In the genomic region with DNA sequence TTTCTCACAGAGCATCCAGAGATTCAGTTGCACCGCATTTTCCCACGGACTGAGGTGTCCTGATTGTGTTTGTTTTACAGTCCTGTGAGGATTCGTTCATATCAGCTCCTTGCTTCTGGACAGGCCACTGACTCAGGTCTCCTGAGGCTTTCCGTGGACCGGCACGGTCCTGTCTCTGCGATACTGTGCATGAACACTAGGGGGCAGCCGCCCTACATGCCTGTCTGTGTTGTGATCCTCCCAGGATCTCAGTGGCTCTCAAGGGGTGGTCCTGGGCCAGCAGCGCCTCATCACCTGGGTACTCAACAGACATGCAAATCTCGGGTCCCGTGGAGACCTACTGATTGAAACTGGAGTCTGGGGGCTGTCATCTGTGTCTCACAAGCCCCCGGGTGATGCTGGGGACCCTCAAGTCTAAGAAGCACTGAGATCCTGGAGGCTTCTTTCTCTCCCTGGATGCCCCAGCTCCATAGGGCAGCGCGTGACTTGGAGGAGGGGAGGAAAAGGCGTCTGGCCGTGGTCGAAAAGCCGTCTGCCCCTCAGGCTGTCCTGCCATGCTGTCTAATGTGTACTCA, we compare ENCODE assay signal across 1 cellular context.
A peak's percentile ranks its signal among the peaks of the same experiment; 100 is the strongest.
TF ChIP-seq lines count a peak whose summit lies in the region.

No MANE protein-coding gene starts in this region.

TF ChIP-seq in HepG2, 621 proteins besides CTCF, POLR2A, EP300 and RAD21 (continued from another document and continues in another):
- TF ChIP-seq FIP1L1 (IDR thresholded peaks at IDR 0.05; ENCODE audit: borderline replicate concordance, insufficient read depth, low read depth, low read length), result 0 out of 2 replicates have a peak, but pooled peaks have one; percentile 46
- TF ChIP-seq, protein P1, sequence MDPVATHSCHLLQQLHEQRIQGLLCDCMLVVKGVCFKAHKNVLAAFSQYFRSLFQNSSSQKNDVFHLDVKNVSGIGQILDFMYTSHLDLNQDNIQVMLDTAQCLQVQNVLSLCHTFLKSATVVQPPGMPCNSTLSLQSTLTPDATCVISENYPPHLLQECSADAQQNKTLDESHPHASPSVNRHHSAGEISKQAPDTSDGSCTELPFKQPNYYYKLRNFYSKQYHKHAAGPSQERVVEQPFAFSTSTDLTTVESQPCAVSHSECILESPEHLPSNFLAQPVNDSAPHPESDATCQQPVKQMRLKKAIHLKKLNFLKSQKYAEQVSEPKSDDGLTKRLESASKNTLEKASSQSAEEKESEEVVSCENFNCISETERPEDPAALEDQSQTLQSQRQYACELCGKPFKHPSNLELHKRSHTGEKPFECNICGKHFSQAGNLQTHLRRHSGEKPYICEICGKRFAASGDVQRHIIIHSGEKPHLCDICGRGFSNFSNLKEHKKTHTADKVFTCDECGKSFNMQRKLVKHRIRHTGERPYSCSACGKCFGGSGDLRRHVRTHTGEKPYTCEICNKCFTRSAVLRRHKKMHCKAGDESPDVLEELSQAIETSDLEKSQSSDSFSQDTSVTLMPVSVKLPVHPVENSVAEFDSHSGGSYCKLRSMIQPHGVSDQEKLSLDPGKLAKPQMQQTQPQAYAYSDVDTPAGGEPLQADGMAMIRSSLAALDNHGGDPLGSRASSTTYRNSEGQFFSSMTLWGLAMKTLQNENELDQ (CRISPR knock-in tag; IDR thresholded peaks at IDR 0.05; ENCODE audit: borderline replicate concordance), result no peak
- no peak for TF ChIP-seq MEF2D (CRISPR knock-in tag; IDR thresholded peaks at IDR 0.05)
- TF ChIP-seq KAT8 (CRISPR knock-in tag; IDR thresholded peaks at IDR 0.05), result peak; percentile 62; the same call in 1 of the 2 replicates
- peak; percentile 88 for TF ChIP-seq TEAD3 (CRISPR knock-in tag; optimal IDR thresholded peaks at IDR 0.05; ENCODE audit: borderline replicate concordance)
- TF ChIP-seq ZNF124 (CRISPR knock-in tag; IDR thresholded peaks at IDR 0.05), result 0 out of 2 replicates have a peak, but pooled peaks have one; percentile 50
- TF ChIP-seq, protein P2, sequence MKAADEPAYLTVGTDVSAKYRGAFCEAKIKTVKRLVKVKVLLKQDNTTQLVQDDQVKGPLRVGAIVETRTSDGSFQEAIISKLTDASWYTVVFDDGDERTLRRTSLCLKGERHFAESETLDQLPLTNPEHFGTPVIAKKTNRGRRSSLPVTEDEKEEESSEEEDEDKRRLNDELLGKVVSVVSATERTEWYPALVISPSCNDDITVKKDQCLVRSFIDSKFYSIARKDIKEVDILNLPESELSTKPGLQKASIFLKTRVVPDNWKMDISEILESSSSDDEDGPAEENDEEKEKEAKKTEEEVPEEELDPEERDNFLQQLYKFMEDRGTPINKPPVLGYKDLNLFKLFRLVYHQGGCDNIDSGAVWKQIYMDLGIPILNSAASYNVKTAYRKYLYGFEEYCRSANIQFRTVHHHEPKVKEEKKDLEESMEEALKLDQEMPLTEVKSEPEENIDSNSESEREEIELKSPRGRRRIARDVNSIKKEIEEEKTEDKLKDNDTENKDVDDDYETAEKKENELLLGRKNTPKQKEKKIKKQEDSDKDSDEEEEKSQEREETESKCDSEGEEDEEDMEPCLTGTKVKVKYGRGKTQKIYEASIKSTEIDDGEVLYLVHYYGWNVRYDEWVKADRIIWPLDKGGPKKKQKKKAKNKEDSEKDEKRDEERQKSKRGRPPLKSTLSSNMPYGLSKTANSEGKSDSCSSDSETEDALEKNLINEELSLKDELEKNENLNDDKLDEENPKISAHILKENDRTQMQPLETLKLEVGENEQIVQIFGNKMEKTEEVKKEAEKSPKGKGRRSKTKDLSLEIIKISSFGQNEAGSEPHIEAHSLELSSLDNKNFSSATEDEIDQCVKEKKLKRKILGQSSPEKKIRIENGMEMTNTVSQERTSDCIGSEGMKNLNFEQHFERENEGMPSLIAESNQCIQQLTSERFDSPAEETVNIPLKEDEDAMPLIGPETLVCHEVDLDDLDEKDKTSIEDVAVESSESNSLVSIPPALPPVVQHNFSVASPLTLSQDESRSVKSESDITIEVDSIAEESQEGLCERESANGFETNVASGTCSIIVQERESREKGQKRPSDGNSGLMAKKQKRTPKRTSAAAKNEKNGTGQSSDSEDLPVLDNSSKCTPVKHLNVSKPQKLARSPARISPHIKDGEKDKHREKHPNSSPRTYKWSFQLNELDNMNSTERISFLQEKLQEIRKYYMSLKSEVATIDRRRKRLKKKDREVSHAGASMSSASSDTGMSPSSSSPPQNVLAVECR (CRISPR knock-in tag; IDR thresholded peaks at IDR 0.05; ENCODE audit: borderline replicate concordance), result peak; percentile 19; the same call in 1 of the 2 replicates
- TF ChIP-seq KLF16 (CRISPR knock-in tag; IDR thresholded peaks at IDR 0.05), result peak in 1 of 2 experiments; percentile 43; a peak in 1 of 4 replicates
- TF ChIP-seq ERF (CRISPR knock-in tag; IDR thresholded peaks at IDR 0.05), result peak; percentile 93
- TF ChIP-seq, protein P3, sequence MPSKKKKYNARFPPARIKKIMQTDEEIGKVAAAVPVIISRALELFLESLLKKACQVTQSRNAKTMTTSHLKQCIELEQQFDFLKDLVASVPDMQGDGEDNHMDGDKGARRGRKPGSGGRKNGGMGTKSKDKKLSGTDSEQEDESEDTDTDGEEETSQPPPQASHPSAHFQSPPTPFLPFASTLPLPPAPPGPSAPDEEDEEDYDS (CRISPR knock-in tag; IDR thresholded peaks at IDR 0.05), result peak; percentile 63; the same call in 1 of the 2 replicates
- TF ChIP-seq PTBP1 (IDR thresholded peaks at IDR 0.05; ENCODE audit: low read depth, low read length, poor library complexity, severe bottlenecking), result no peak
- no peak for TF ChIP-seq YY1 (IDR thresholded peaks at IDR 0.05; ENCODE audit: insufficient read depth, insufficient replicate concordance, low read depth, low read length)
- no peak for TF ChIP-seq ZNF777 (CRISPR knock-in tag; IDR thresholded peaks at IDR 0.05)
- TF ChIP-seq, protein P4, sequence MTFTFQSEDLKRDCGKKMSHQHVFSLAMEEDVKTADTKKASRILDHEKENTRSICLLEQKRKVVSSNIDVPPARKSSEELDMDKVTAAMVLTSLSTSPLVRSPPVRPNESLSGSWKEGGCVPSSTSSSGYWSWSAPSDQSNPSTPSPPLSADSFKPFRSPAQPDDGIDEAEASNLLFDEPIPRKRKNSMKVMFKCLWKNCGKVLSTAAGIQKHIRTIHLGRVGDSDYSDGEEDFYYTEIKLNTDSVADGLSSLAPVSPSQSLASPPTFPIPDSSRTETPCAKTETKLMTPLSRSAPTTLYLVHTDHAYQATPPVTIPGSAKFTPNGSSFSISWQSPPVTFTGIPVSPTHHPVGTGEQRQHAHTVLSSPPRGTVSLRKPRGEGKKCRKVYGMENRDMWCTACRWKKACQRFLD (CRISPR knock-in tag; IDR thresholded peaks at IDR 0.05; ENCODE audit: borderline replicate concordance), result no peak
- TF ChIP-seq SMAD1 (CRISPR knock-in tag; IDR thresholded peaks at IDR 0.05; ENCODE audit: borderline replicate concordance, low read depth), result peak; percentile 70; the same call in 1 of the 2 replicates
- no peak for TF ChIP-seq HDAC1 (CRISPR knock-in tag; IDR thresholded peaks at IDR 0.05)
- TF ChIP-seq, protein P5, sequence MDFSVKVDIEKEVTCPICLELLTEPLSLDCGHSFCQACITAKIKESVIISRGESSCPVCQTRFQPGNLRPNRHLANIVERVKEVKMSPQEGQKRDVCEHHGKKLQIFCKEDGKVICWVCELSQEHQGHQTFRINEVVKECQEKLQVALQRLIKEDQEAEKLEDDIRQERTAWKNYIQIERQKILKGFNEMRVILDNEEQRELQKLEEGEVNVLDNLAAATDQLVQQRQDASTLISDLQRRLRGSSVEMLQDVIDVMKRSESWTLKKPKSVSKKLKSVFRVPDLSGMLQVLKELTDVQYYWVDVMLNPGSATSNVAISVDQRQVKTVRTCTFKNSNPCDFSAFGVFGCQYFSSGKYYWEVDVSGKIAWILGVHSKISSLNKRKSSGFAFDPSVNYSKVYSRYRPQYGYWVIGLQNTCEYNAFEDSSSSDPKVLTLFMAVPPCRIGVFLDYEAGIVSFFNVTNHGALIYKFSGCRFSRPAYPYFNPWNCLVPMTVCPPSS (IDR thresholded peaks at IDR 0.05), result no peak
- 0 out of 2 replicates have a peak, but pooled peaks have one; percentile 45 for TF ChIP-seq HIVEP1 (CRISPR knock-in tag; IDR thresholded peaks at IDR 0.05)
- TF ChIP-seq, protein P6, sequence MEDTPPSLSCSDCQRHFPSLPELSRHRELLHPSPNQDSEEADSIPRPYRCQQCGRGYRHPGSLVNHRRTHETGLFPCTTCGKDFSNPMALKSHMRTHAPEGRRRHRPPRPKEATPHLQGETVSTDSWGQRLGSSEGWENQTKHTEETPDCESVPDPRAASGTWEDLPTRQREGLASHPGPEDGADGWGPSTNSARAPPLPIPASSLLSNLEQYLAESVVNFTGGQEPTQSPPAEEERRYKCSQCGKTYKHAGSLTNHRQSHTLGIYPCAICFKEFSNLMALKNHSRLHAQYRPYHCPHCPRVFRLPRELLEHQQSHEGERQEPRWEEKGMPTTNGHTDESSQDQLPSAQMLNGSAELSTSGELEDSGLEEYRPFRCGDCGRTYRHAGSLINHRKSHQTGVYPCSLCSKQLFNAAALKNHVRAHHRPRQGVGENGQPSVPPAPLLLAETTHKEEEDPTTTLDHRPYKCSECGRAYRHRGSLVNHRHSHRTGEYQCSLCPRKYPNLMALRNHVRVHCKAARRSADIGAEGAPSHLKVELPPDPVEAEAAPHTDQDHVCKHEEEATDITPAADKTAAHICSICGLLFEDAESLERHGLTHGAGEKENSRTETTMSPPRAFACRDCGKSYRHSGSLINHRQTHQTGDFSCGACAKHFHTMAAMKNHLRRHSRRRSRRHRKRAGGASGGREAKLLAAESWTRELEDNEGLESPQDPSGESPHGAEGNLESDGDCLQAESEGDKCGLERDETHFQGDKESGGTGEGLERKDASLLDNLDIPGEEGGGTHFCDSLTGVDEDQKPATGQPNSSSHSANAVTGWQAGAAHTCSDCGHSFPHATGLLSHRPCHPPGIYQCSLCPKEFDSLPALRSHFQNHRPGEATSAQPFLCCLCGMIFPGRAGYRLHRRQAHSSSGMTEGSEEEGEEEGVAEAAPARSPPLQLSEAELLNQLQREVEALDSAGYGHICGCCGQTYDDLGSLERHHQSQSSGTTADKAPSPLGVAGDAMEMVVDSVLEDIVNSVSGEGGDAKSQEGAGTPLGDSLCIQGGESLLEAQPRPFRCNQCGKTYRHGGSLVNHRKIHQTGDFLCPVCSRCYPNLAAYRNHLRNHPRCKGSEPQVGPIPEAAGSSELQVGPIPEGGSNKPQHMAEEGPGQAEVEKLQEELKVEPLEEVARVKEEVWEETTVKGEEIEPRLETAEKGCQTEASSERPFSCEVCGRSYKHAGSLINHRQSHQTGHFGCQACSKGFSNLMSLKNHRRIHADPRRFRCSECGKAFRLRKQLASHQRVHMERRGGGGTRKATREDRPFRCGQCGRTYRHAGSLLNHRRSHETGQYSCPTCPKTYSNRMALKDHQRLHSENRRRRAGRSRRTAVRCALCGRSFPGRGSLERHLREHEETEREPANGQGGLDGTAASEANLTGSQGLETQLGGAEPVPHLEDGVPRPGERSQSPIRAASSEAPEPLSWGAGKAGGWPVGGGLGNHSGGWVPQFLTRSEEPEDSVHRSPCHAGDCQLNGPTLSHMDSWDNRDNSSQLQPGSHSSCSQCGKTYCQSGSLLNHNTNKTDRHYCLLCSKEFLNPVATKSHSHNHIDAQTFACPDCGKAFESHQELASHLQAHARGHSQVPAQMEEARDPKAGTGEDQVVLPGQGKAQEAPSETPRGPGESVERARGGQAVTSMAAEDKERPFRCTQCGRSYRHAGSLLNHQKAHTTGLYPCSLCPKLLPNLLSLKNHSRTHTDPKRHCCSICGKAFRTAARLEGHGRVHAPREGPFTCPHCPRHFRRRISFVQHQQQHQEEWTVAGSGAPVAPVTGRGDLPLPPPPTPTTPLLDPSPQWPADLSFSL (CRISPR knock-in tag; IDR thresholded peaks at IDR 0.05), result no peak
- TF ChIP-seq, protein P7, sequence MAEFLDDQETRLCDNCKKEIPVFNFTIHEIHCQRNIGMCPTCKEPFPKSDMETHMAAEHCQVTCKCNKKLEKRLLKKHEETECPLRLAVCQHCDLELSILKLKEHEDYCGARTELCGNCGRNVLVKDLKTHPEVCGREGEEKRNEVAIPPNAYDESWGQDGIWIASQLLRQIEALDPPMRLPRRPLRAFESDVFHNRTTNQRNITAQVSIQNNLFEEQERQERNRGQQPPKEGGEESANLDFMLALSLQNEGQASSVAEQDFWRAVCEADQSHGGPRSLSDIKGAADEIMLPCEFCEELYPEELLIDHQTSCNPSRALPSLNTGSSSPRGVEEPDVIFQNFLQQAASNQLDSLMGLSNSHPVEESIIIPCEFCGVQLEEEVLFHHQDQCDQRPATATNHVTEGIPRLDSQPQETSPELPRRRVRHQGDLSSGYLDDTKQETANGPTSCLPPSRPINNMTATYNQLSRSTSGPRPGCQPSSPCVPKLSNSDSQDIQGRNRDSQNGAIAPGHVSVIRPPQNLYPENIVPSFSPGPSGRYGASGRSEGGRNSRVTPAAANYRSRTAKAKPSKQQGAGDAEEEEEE (CRISPR knock-in tag; IDR thresholded peaks at IDR 0.05; ENCODE audit: borderline replicate concordance), result peak; percentile 83; the same call in 1 of the 2 replicates
